Comparison of ENCODE assay signal across 15 cellular contexts in the genomic region with DNA sequence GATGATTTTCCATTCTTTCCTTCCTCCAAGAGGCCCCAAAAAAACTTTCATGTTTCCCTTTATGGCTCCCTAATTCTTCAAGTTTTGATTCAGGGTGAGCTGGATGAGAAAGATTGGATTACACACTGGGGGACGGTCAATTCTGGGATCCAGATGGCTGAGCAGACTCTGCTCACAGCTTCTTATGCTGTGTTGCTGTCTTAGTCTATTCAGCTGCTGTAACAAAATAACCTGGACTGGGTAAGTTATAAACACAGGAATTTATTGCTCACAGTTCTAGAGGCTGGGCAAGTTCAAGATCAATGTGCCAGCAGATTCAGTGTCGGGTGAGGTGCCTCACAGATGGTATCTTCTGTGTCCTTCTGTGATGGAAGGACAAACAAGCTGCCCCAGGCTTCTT. TPM values are rescaled to one million over a fixed set of nuclear protein-coding genes. Genes with fewer than 3 reads are reported as not detected.
A peak's percentile ranks its signal among the peaks of the same experiment; 100 is the strongest.
DNase-seq lines count a peak whose midpoint lies in the region; ATAC-seq and TF ChIP-seq lines count a peak whose summit lies in the region.
"Had no signal": no experiment of that assay in that cellular context is flagged by ENCODE, and none has a peak within 500 bp of the region (broad histone marks: within the 10 kb centered on the region; RNA-seq: fewer than 3 reads in every experiment).

No MANE protein-coding gene starts in this region.

- 91% methylated on average over 2 of the region's 2 CpGs for WGBS in mammary epithelial cell (ENCODE audit: low coverage, missing lambda C conversion rate)
- 87% methylated on average over 2 of the region's 2 CpGs for WGBS in hepatocyte (ENCODE audit: low lambda C conversion rate, missing lambda C conversion rate)
- 92 to 94% methylated on average over 2 of the region's 2 CpGs for WGBS in sigmoid colon, 2 donors

- no peaks in the 10 kb centered on the region for H3K9me2 ChIP-seq in hepatocyte (replicated peaks; ENCODE audit: insufficient read depth)

- TF ChIP-seq CTCF in breast epithelium (IDR thresholded peaks at IDR 0.05), result no peak
- no peak for TF ChIP-seq CTCF in mammary epithelial cell (conservative IDR thresholded peaks at IDR 0.05 in 1 of 2, IDR thresholded peaks at IDR 0.05 in 1 of 2; ENCODE audit: extremely low read depth in 1 of 2, insufficient read depth in 1 of 2, low read depth in 1 of 2, low read length in 2 of 2)
- TF ChIP-seq CTCF in RWPE1 (conservative IDR thresholded peaks at IDR 0.05; ENCODE audit: low read depth), result no peak
- no peak for TF ChIP-seq CTCF in hepatocyte (IDR thresholded peaks at IDR 0.05; ENCODE audit: poor library complexity)
- TF ChIP-seq CTCF in sigmoid colon (IDR thresholded peaks at IDR 0.05), result no peak

- H3K79me2 ChIP-seq in mammary epithelial cell (ENCODE audit: insufficient read depth, low read length) (no peaks in the 10 kb centered on the region), hepatocyte (no peaks in the 10 kb centered on the region)

- POLR2A ChIA-PET in RWPE1 (lab: Yijun Ruan, JAX; ENCODE audit: low non-redundant PET), result no interaction called here

- H2AFZ ChIP-seq in mammary epithelial cell (ENCODE audit: low read depth, low read length) (no peak overlapping the region), hepatocyte (no peak overlapping the region)

- no peak overlapping the region for H3K4me3 ChIP-seq in breast epithelium
- no peak overlapping the region for H3K4me3 ChIP-seq in mammary epithelial cell (replicated peaks in 1 of 3; ENCODE audit: insufficient read depth in 1 of 3, low read depth in 2 of 3, low read length in 3 of 3)
- no peak overlapping the region for H3K4me3 ChIP-seq in hepatocyte
- no peak overlapping the region for H3K4me3 ChIP-seq in sigmoid colon

- no peak for TF ChIP-seq EP300 in sigmoid colon (IDR thresholded peaks at IDR 0.05)

- intact Hi-C loops in breast epithelium (cut with DNase I; ENCODE audit: low total_unique reads) (no loop called here), mammary epithelial cell (cut with micrococcal nuclease) (no loop called here), sigmoid colon (cut with DNase I) (no loop called here)

- ATAC-seq in HG03565 (IDR thresholded peaks at IDR 0.05; ENCODE audit: unreplicated experiment), result no peak

- DNase-seq in breast epithelium (ENCODE audit: low spot score in 2 of 2) (no peak), mammary epithelial cell (no peak), RWPE1 (ENCODE audit: low spot score) (no peak), hepatocyte (ENCODE audit: low spot score) (no peak), ureter (ENCODE audit: low spot score) (peak; percentile 25), sigmoid colon (no peak)
- DNase-seq: C1 segment of cervical spinal cord; CD4-positive, CD25-positive, alpha-beta regulatory T cell; CD8-positive, alpha-beta memory T cell; COR-L47; DMS79 treated with DMSO at 0.1 percent for 48 hours; GF-D8; GOT3; H9 had no signal

- H3K27ac ChIP-seq in breast epithelium (peak overlapping the region; percentile 22 to 44), mammary epithelial cell (ENCODE audit: insufficient read depth, low read depth, low read length) (no peak overlapping the region), RWPE1 (peak overlapping the region; percentile 39; the same call in 1 of the 2 replicates), hepatocyte (peak overlapping the region; percentile 32), sigmoid colon (no peak overlapping the region)

- H3K36me3 ChIP-seq in breast epithelium (no peaks in the 10 kb centered on the region), mammary epithelial cell (ENCODE audit: insufficient read depth, low read length) (no peaks in the 10 kb centered on the region), hepatocyte (replicated peaks; ENCODE audit: insufficient read depth, low read depth) (no peaks in the 10 kb centered on the region), sigmoid colon (no peaks in the 10 kb centered on the region)

- no peaks in the 10 kb centered on the region for H3K27me3 ChIP-seq in breast epithelium
- no peaks in the 10 kb centered on the region for H3K27me3 ChIP-seq in mammary epithelial cell (ENCODE audit: insufficient read depth, low read length)
- H3K27me3 ChIP-seq in hepatocyte, result no peaks in the 10 kb centered on the region
- no peaks in the 10 kb centered on the region for H3K27me3 ChIP-seq in sigmoid colon

- CTCF ChIA-PET in mammary epithelial cell (lab: Charles Lee; ENCODE audit: low non-redundant PET) (no interaction called here), RWPE1 (lab: Yijun Ruan, JAX) (no interaction called here)

- no TSS peak for BruUV-seq in mammary epithelial cell (replicated peaks; lab: Mats Ljungman, UMichigan)

- no peak overlapping the region for H3K9ac ChIP-seq in mammary epithelial cell (ENCODE audit: insufficient read depth, low read length)

- in situ Hi-C loops in mammary epithelial cell (cut with MboI; ENCODE audit: low sequenced_read_pairs in 2 of 2), result no loop called here

- H4K20me1 ChIP-seq in mammary epithelial cell (ENCODE audit: insufficient read depth, low read length), result no peaks in the 10 kb centered on the region
- H4K20me1 ChIP-seq in hepatocyte (ENCODE audit: insufficient read depth, poor library complexity, severe bottlenecking), result no peaks in the 10 kb centered on the region

- H3K4me1 ChIP-seq in breast epithelium (no peaks in the 10 kb centered on the region), mammary epithelial cell (ENCODE audit: insufficient read depth, low read length) (peaks cover 36% of the 10 kb centered on the region), hepatocyte (ENCODE audit: insufficient read depth) (peaks cover 11% of the 10 kb centered on the region), sigmoid colon (no peaks in the 10 kb centered on the region)

- no peak for TF ChIP-seq POLR2A in breast epithelium (IDR thresholded peaks at IDR 0.05)
- no peak for TF ChIP-seq POLR2A in sigmoid colon (IDR thresholded peaks at IDR 0.05)

- H3K4me2 ChIP-seq in mammary epithelial cell (ENCODE audit: insufficient read depth, low read depth, low read length) (no peak overlapping the region), hepatocyte (no peak overlapping the region)

- dilution Hi-C loops in mammary epithelial cell (cut with HindIII; ENCODE audit: low sequenced_read_pairs), result no loop called here

- no peaks in the 10 kb centered on the region for H3K9me3 ChIP-seq in breast epithelium
- H3K9me3 ChIP-seq in mammary epithelial cell (replicated peaks; ENCODE audit: insufficient read depth, low read length), result no peaks in the 10 kb centered on the region
- no peaks in the 10 kb centered on the region for H3K9me3 ChIP-seq in hepatocyte (ENCODE audit: low read depth)
- H3K9me3 ChIP-seq in sigmoid colon, result no peaks in the 10 kb centered on the region

RNA-seq across cellular contexts. Expression of gene SMAD5, which starts 23.2 kb away (rescaled TPM):
- total RNA-seq in breast epithelium (10 to 100 TPM; 45.6 to 63.7 (median 52.4) TPM), mammary epithelial cell (10 to 100 TPM; 66.8 to 84.2 TPM), hepatocyte (67.4 and 68.8 TPM in 2 replicates), ureter (86.3 TPM), sigmoid colon (10 to 100 TPM; 47.6 to 85.0 (median 59.8) TPM)
- polyA plus RNA-seq in mammary epithelial cell (60.8 TPM), hepatocyte (24.1 and 34.4 TPM in 2 replicates), sigmoid colon (1 to 10 TPM; 4.9 to 9.7 (median 6.6) TPM)
- polyA minus RNA-seq in mammary epithelial cell, result 49.1 TPM

Comparison
In these comparisons a context has a peak if more than half of its experiments do, and no peak if none do; other contexts are left out.
1. H3K27ac ChIP-seq: peak in breast epithelium (2 of 2), RWPE1 (single experiment) and hepatocyte (single experiment); none in mammary epithelial cell (single experiment) and sigmoid colon (0 of 4).